Comparison of ENCODE assay signal across 8 cellular contexts in the genomic region with DNA sequence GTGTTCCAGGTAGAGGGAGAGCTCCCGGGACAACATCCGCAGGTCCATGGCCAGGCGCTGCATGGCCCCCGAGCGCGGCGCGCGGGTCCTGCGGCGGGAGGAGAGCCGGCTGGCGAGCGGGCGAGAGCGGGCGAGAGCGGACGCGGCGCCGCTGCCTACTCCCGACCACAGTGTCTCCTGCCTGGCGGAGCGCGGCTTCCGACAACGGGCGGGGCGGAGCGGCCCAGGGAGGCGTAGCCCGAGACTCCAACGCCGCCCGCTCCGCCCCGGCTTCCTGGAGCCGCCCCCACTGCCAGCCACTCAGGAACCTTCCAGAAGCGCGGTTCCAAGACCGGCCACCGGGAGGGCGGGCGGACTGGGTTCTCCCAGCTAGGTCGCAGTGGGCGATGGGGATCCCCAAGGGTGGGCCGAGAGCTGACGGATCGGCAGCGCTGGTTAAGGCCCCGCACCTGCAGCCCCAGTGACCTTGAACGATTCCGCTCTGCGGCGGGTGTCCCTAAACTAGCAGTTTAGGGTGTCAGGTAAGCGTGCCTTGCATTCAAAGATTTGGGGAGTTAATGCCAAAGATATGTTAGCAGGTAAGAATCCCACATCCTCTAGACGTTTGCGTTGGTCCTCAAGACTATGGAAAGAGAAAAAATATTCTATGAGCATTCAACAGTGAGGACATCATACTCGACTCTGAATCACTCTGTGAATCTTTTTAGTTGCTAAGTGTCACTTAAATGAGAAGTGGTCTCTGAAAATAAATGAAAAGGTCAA. TPM values are rescaled to one million over a fixed set of nuclear protein-coding genes. Genes with fewer than 3 reads are reported as not detected.
DNase-seq lines count a peak whose midpoint lies in the region; ATAC-seq and TF ChIP-seq lines count a peak whose summit lies in the region.

A gene with protein sequence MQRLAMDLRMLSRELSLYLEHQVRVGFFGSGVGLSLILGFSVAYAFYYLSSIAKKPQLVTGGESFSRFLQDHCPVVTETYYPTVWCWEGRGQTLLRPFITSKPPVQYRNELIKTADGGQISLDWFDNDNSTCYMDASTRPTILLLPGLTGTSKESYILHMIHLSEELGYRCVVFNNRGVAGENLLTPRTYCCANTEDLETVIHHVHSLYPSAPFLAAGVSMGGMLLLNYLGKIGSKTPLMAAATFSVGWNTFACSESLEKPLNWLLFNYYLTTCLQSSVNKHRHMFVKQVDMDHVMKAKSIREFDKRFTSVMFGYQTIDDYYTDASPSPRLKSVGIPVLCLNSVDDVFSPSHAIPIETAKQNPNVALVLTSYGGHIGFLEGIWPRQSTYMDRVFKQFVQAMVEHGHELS (minus strand): TSS at position 172 of the 762 bp plus-strand sequence. CDS start 109 bp downstream, at position 63.

- ATAC-seq in GM18519 (IDR thresholded peaks at IDR 0.05; ENCODE audit: low FRiP score, unreplicated experiment) (peak; percentile 88), HG03060 (IDR thresholded peaks at IDR 0.05; ENCODE audit: low read depth, unreplicated experiment) (peak; percentile 67)

- DNase-seq in A172 (ENCODE audit: low spot score) = peak; percentile 78
- peak; percentile 69 for DNase-seq in NCI-H2107 (lab: John Stamatoyannopoulos, UW)
- DNase-seq in UCSD-AML1 (lab: John Stamatoyannopoulos, UW; ENCODE audit: unreplicated experiment) = peak; percentile 92
- DNase-seq in brain microvascular endothelial cell = peak; percentile 78

- no peaks in the 10 kb centered on the region for H3K9me3 ChIP-seq in iPS-18a (ENCODE audit: control insufficient read depth, low read depth, low read length)
- H3K9me3 ChIP-seq in skeletal muscle tissue (ENCODE audit: control insufficient read depth in 3 of 3, low read length in 3 of 3) = no peaks in the 10 kb centered on the region

- TF ChIP-seq CTCF in brain microvascular endothelial cell (IDR thresholded peaks at IDR 0.05; ENCODE audit: low read depth, low read length, missing control alignments) = peak; percentile 61

- H3K4me1 ChIP-seq in iPS-18a (ENCODE audit: control insufficient read depth, low read depth, low read length) (peaks cover 5% of the 10 kb centered on the region), skeletal muscle tissue (ENCODE audit: control insufficient read depth in 3 of 3, insufficient read depth in 3 of 3, low read length in 3 of 3) (peaks cover 6 to 17% (median 7%) of the 10 kb centered on the region in 3 donors)

- H3K27me3 ChIP-seq in brain microvascular endothelial cell (replicated peaks) = no peaks in the 10 kb centered on the region
- peaks cover 19% of the 10 kb centered on the region for H3K27me3 ChIP-seq in iPS-18a (ENCODE audit: control insufficient read depth, insufficient read depth, low read length)
- H3K27me3 ChIP-seq in skeletal muscle tissue (ENCODE audit: control insufficient read depth in 3 of 3, insufficient read depth in 3 of 3, low read length in 3 of 3) = no peaks in the 10 kb centered on the region

- peak within 1 kb of the TSS; percentile 50 for H3K9ac ChIP-seq in iPS-18a (ENCODE audit: low read length)
- H3K9ac ChIP-seq in skeletal muscle tissue (ENCODE audit: low read depth in 1 of 3, low read length in 3 of 3) = peak within 1 kb of the TSS; percentile 82 to 90 (median 88)

- in situ Hi-C loops in brain microvascular endothelial cell (cut with HindIII; ENCODE audit: low pct_ligation_motif_present, low sequenced_read_pairs) = no loop called here

- H3K4me3 ChIP-seq in brain microvascular endothelial cell (ENCODE audit: low read depth, low read length) (peak within 1 kb of the TSS; percentile 78), iPS-18a (ENCODE audit: low read length) (peak within 1 kb of the TSS; percentile 80), skeletal muscle tissue (ENCODE audit: low read length in 3 of 3) (peak within 1 kb of the TSS; percentile 78 to 89 (median 81))

- H3K36me3 ChIP-seq in brain microvascular endothelial cell (replicated peaks) (no peaks in the 10 kb centered on the region), iPS-18a (ENCODE audit: control insufficient read depth, low read depth, low read length) (peaks cover 6% of the 10 kb centered on the region), skeletal muscle tissue (ENCODE audit: control insufficient read depth in 3 of 3, insufficient read depth in 3 of 3, low read length in 3 of 3) (peaks cover 3 to 11% (median 4%) of the 10 kb centered on the region in 3 donors)

- peak within 1 kb of the TSS; percentile 3 for H3K27ac ChIP-seq in brain microvascular endothelial cell
- H3K27ac ChIP-seq in iPS-18a (ENCODE audit: low read length) = no peak within 1 kb of the TSS
- H3K27ac ChIP-seq in skeletal muscle tissue (ENCODE audit: low read depth, low read length) = peak within 1 kb of the TSS; percentile 87

RNA-seq across cellular contexts. Expression of the gene that starts here (rescaled TPM):
- total RNA-seq in A172 (2014; rRNA removed; shearing (Covaris generic)) = 47.6 and 56.1 TPM in 2 replicates
- 11.5 TPM for total RNA-seq in skeletal muscle tissue
